In genomic region chr17:14070344-14071007, GRCh38 we compare ENCODE assay signal across 8 cellular contexts. TPM values are rescaled to one million over a fixed set of nuclear protein-coding genes. Genes with fewer than 3 reads are reported as not detected.
DNase-seq lines count a peak whose midpoint lies in the region; ATAC-seq and TF ChIP-seq lines count a peak whose summit lies in the region.

No MANE protein-coding gene starts in this region.

- H3K4me1 Mint-ChIP-seq in brain (peaks cover 38% of the 10 kb centered on the region), memory B cell (peaks cover 28% of the 10 kb centered on the region)

- peak overlapping the region in 4 of 5 experiments; percentile 74 to 98 (median 88) for H3K27ac Mint-ChIP-seq in brain
- no peak overlapping the region for H3K27ac Mint-ChIP-seq in memory B cell

- no peak overlapping the region for H3K27ac ChIP-seq in urinary bladder (ENCODE audit: low read depth)

- H3K4me3 ChIP-seq in urinary bladder (ENCODE audit: low read depth, low read length), result peak overlapping the region; percentile 92

- H3K9me3 Mint-ChIP-seq in brain (peaks cover 0 to 7% (median 2%) of the 10 kb centered on the region in 5 experiments), memory B cell (peaks cover 2% of the 10 kb centered on the region)

- ATAC-seq in Right ventricle myocardium superior (ENCODE audit: poor library complexity) (peak; percentile 25), left ventricle myocardium superior (no peak), memory B cell (ENCODE audit: low read depth) (no peak)

- no peak for TF ChIP-seq CTCF in brain (conservative IDR thresholded peaks at IDR 0.05)

- H3K36me3 Mint-ChIP-seq in brain (peaks cover 29% of the 10 kb centered on the region), memory B cell (peaks cover 12% of the 10 kb centered on the region)

- H3K4me1 ChIP-seq in urinary bladder (ENCODE audit: insufficient read depth), result no peaks in the 10 kb centered on the region

- intact Hi-C loops in Right ventricle myocardium superior (cut with DNase I) (no loop called here), left ventricle myocardium superior (cut with micrococcal nuclease) (no loop called here)

- WGBS in urinary bladder, result 65% methylated on average over 6 of the region's 6 CpGs

- peaks cover 7% of the 10 kb centered on the region for H3K27me3 Mint-ChIP-seq in brain
- H3K27me3 Mint-ChIP-seq in memory B cell, result no peaks in the 10 kb centered on the region

- no peaks in the 10 kb centered on the region for H3K36me3 ChIP-seq in urinary bladder (ENCODE audit: insufficient read depth)

- H3K4me3 Mint-ChIP-seq in brain (peak overlapping the region; percentile 96 to 100 (median 99)), memory B cell (peak overlapping the region; percentile 96)

- DNase-seq in Right ventricle myocardium superior (no peak), left ventricle myocardium superior (no peak), memory B cell (ENCODE audit: low spot score in 2 of 2) (no peak), MV-4-11 (lab: John Stamatoyannopoulos, UW) (no peak), DMS153 treated with DMSO at 0.1 percent for 48 hours (lab: John Stamatoyannopoulos, UW; ENCODE audit: unreplicated experiment) (no peak), NCI-H1417 treated with DMSO at 0.1 percent for 48 hours (lab: John Stamatoyannopoulos, UW) (no peak)

RNA-seq across cellular contexts. Expression of gene COX10, which starts 1.2 kb away (rescaled TPM):
- total RNA-seq in Right ventricle myocardium superior, result 39.4 TPM
- total RNA-seq in left ventricle myocardium superior, result 50.6 TPM
- polyA plus RNA-seq in brain (ENCODE audit: insufficient read depth, low read depth, low replicate concordance), result 7.2 TPM
- total RNA-seq in urinary bladder, result 13.4 TPM
- 14.7 TPM for polyA plus RNA-seq in urinary bladder
